8 cellular contexts compared by ENCODE assay signal in the genomic region with DNA sequence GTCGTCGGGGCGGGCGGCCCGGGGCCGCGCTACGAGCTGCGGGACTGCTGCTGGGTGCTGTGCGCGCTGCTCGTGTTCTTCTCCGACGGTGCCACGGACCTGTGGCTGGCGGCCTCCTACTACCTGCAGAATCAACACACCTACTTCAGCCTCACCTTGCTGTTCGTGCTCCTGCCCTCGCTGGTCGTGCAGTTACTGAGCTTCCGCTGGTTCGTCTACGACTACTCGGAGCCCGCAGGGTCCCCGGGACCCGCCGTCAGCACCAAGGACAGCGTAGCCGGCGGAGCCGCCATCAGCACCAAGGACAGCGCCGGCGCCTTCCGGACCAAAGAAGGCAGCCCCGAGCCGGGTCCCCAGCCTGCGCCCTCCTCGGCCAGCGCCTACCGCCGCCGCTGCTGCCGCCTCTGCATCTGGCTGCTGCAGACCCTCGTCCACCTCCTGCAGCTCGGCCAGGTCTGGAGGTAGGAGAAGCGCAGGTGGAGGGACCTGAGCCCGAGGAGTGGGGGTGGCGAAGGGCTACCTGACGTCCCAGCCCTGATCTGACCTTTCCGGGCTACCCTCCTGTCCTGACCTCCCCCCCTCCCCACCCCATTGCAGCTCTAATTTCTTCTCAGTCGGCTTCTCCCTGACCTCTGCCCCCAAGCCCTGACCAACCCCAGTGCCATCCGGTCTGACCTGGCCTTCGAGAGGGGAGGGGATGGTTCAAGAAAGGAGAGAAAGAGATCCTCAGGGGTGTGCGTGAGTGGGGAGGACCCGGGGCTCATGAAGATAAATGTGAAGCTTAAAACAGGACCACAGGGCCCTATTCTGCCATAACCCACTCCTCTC. TPM values are rescaled to one million over a fixed set of nuclear protein-coding genes. Genes with fewer than 3 reads are reported as not detected.
DNase-seq lines count a peak whose midpoint lies in the region; ATAC-seq and TF ChIP-seq lines count a peak whose summit lies in the region.

No MANE protein-coding gene starts in this region.

- ATAC-seq in CD4-positive, alpha-beta T cell (ENCODE audit: poor library complexity): peak; percentile 98
- peak; percentile 63 for ATAC-seq in HG02759 (IDR thresholded peaks at IDR 0.05; ENCODE audit: unreplicated experiment)
- ATAC-seq in activated naive CD4-positive, alpha-beta T cell treated with anti-CD3 and anti-CD28 coated beads, Interleukin-2, amount 50 U/mL, for 72 hours: peak; percentile 83 to 93
- peak; percentile 96 for ATAC-seq in Right ventricle myocardium superior (ENCODE audit: poor library complexity)

- DNase-seq in CD4-positive, alpha-beta T cell: peak; percentile 69 to 87 (median 80)
- peak; percentile 75 for DNase-seq in SW480 (ENCODE audit: low spot score)
- DNase-seq in activated naive CD4-positive, alpha-beta T cell treated with anti-CD3 and anti-CD28 coated beads, Interleukin-2, amount 50 U/mL, for 72 hours (ENCODE audit: low spot score in 2 of 2): peak; percentile 56 to 95
- peak; percentile 84 for DNase-seq in Right ventricle myocardium superior
- peak; percentile 95 for DNase-seq in osteocyte (ENCODE audit: extremely low spot score, unreplicated experiment)
- peak; percentile 57 to 77 for DNase-seq in tibial artery
- no peak for DNase-seq in NCI-H524 (lab: John Stamatoyannopoulos, UW)

- no peaks in the 10 kb centered on the region for H3K9me3 ChIP-seq in CD4-positive, alpha-beta T cell (ENCODE audit: control insufficient read depth, low read length)
- no peaks in the 10 kb centered on the region for H3K9me3 ChIP-seq in tibial artery

- CTCF ChIA-PET in CD4-positive, alpha-beta T cell (lab: Charles Lee): interaction anchor here (1.2 to 1.3 kb wide), 3 partner anchors 17 to 116 kb away, joined by 3 to 4 read pairs (median 4); a partner anchor contains a TSS

- H3K27ac ChIP-seq in CD4-positive, alpha-beta T cell (ENCODE audit: low read depth, low read length): no peak overlapping the region
- no peak overlapping the region for H3K27ac ChIP-seq in tibial artery

- H3K27ac Mint-ChIP-seq in CD4-positive, alpha-beta T cell: no peak overlapping the region
- H3K27ac Mint-ChIP-seq in activated naive CD4-positive, alpha-beta T cell treated with anti-CD3 and anti-CD28 coated beads, Interleukin-2, amount 50 U/mL, for 72 hours: no peak overlapping the region
- H3K27ac Mint-ChIP-seq in osteocyte (ENCODE audit: unreplicated experiment): no peak overlapping the region

- no peak overlapping the region for H3K4me3 ChIP-seq in tibial artery

- no peak for TF ChIP-seq CTCF in CD4-positive, alpha-beta T cell (IDR thresholded peaks at IDR 0.05)
- TF ChIP-seq CTCF in osteocyte (IDR thresholded peaks at IDR 0.05) (no peak), tibial artery (IDR thresholded peaks at IDR 0.05) (no peak)

- intact Hi-C loops in CD4-positive, alpha-beta T cell (cut with DNase I, micrococcal nuclease): no loop called here
- intact Hi-C loops in Right ventricle myocardium superior (cut with DNase I) (no loop called here), tibial artery (cut with DNase I; ENCODE audit: low total_unique reads) (no loop called here)

- H3K36me3 Mint-ChIP-seq in CD4-positive, alpha-beta T cell (ENCODE audit: low read depth): no peaks in the 10 kb centered on the region
- no peaks in the 10 kb centered on the region for H3K36me3 Mint-ChIP-seq in activated naive CD4-positive, alpha-beta T cell treated with anti-CD3 and anti-CD28 coated beads, Interleukin-2, amount 50 U/mL, for 72 hours
- no peaks in the 10 kb centered on the region for H3K36me3 Mint-ChIP-seq in osteocyte (ENCODE audit: unreplicated experiment)

- H3K4me3 Mint-ChIP-seq in CD4-positive, alpha-beta T cell: peak overlapping the region; percentile 84
- peak overlapping the region; percentile 74 for H3K4me3 Mint-ChIP-seq in osteocyte (ENCODE audit: unreplicated experiment)

- peaks cover 89% of the 10 kb centered on the region for H3K27me3 Mint-ChIP-seq in CD4-positive, alpha-beta T cell
- peaks cover 48% of the 10 kb centered on the region for H3K27me3 Mint-ChIP-seq in osteocyte (ENCODE audit: unreplicated experiment)

- no peaks in the 10 kb centered on the region for H3K36me3 ChIP-seq in tibial artery

- H3K27me3 ChIP-seq in CD4-positive, alpha-beta T cell (ENCODE audit: control insufficient read depth, insufficient read depth, low read length): peaks cover 55% of the 10 kb centered on the region
- peaks cover 0 to 58% of the 10 kb centered on the region in 2 donors for H3K27me3 ChIP-seq in tibial artery

- no peaks in the 10 kb centered on the region for H3K9me3 Mint-ChIP-seq in CD4-positive, alpha-beta T cell
- no peaks in the 10 kb centered on the region for H3K9me3 Mint-ChIP-seq in activated naive CD4-positive, alpha-beta T cell treated with anti-CD3 and anti-CD28 coated beads, Interleukin-2, amount 50 U/mL, for 72 hours
- H3K9me3 Mint-ChIP-seq in osteocyte (ENCODE audit: unreplicated experiment): no peaks in the 10 kb centered on the region

- peaks cover 10% of the 10 kb centered on the region for H3K4me1 Mint-ChIP-seq in CD4-positive, alpha-beta T cell (ENCODE audit: low read depth)
- H3K4me1 Mint-ChIP-seq in osteocyte (ENCODE audit: unreplicated experiment): peaks cover 15% of the 10 kb centered on the region

- peaks cover 0 to 4% (median 0%) of the 10 kb centered on the region in 4 donors for H3K4me1 ChIP-seq in tibial artery

- POLR2A ChIA-PET in CD4-positive, alpha-beta T cell (lab: Charles Lee): no interaction called here

RNA-seq across cellular contexts. Expression of a gene that starts 0.6 kb away (rescaled TPM):
- total RNA-seq in CD4-positive, alpha-beta T cell: not detected
- total RNA-seq in activated naive CD4-positive, alpha-beta T cell treated with anti-CD3 and anti-CD28 coated beads, Interleukin-2, amount 50 U/mL, for 72 hours: under 1 TPM in 1 of 2 donors, not detected in 1; 0.09 TPM
- not detected for total RNA-seq in Right ventricle myocardium superior
- not detected in 2 replicates for total RNA-seq in osteocyte

RNA-seq across cellular contexts. Expression of a gene that starts 16.7 kb away (rescaled TPM):
- total RNA-seq in CD4-positive, alpha-beta T cell: 1 to 10 TPM; 6.5 to 7.1 TPM
- total RNA-seq in activated naive CD4-positive, alpha-beta T cell treated with anti-CD3 and anti-CD28 coated beads, Interleukin-2, amount 50 U/mL, for 72 hours: 10 to 100 TPM; 13.1 to 20.6 TPM
- total RNA-seq in Right ventricle myocardium superior: 11.1 TPM
- total RNA-seq in osteocyte: 12.2 and 12.5 TPM in 2 replicates

RNA-seq across cellular contexts. Expression of a gene that starts 41.7 kb away (rescaled TPM):
- total RNA-seq in CD4-positive, alpha-beta T cell: not detected
- not detected for total RNA-seq in activated naive CD4-positive, alpha-beta T cell treated with anti-CD3 and anti-CD28 coated beads, Interleukin-2, amount 50 U/mL, for 72 hours
- total RNA-seq in Right ventricle myocardium superior (8.5 TPM), osteocyte (not detected in 2 replicates)

Comparison
In these comparisons a context has a peak if more than half of its experiments do, and no peak if none do; other contexts are left out.
1. DNase-seq: peak in CD4-positive, alpha-beta T cell (10 of 10), SW480 (single experiment), activated naive CD4-positive, alpha-beta T cell treated with anti-CD3 and anti-CD28 coated beads, Interleukin-2, amount 50 U/mL, for 72 hours (2 of 2), Right ventricle myocardium superior (single experiment), osteocyte (single experiment) and tibial artery (2 of 2); none in NCI-H524 (0 of 2).
2. Peak in every context shown above with its lines, with median percentiles within 50 percentile points of each other: ATAC-seq.